Comparison of ENCODE assay signal across 8 cellular contexts in the genomic region with DNA sequence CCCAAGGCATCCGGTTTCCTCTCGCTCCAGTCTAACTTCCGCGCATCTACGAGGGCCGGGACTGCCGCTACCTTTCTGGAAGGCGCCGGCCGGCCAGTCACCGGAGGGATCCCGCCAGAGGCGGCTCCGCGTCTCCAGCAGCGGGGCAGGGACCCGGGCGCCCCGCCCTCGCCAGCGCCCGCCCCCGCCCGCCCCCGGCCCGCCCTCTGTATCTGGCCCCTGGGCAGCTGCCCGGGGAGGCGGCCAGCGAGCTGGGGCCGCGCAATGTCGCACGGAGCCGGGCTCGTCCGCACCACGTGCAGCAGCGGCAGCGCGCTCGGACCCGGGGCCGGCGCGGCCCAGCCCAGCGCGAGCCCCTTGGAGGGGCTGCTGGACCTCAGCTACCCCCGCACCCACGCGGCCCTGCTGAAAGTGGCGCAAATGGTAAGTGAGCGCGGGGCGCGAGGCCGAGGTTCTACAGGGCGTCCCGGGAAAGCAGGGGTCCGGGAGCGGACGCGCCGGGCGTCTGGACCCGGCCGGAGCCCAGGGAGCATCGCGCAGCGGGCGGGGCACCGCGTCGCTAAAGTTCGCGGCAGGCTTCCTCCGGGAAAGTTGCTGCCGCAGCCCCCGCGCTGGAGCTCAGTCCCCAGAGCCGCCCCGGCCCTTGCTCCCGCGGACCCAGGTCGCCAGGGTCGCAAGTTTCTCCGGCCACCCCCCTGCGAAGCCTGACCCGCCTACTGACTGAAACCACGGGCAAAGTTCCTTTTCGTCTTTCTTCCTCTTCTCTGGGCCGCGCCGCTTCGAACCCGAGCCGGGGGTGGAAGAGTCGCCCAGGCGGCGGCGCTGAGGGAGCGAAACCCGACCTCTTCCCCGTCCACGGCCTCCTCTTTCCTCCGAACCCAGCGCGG. TPM values are rescaled to one million over a fixed set of nuclear protein-coding genes. Genes with fewer than 3 reads are reported as not detected.
DNase-seq lines count a peak whose midpoint lies in the region; ATAC-seq and TF ChIP-seq lines count a peak whose summit lies in the region.

A gene with protein sequence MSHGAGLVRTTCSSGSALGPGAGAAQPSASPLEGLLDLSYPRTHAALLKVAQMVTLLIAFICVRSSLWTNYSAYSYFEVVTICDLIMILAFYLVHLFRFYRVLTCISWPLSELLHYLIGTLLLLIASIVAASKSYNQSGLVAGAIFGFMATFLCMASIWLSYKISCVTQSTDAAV (plus strand): TSS at position 211 of the 887 bp plus-strand sequence. CDS start 54 bp downstream, at position 265.

- peaks cover 14% of the 10 kb centered on the region for H3K4me1 ChIP-seq in ACC112 (ENCODE audit: control insufficient read depth, insufficient read depth, low read length, unreplicated experiment)
- H3K4me1 ChIP-seq in adipocyte (ENCODE audit: control insufficient read depth, insufficient read depth, low read length) = peaks cover 18% of the 10 kb centered on the region
- peaks cover 20% of the 10 kb centered on the region for H3K4me1 ChIP-seq in left ventricle myocardium inferior

- peak within 1 kb of the TSS; percentile 87 for H2AFZ ChIP-seq in ACC112 (ENCODE audit: low read length, unreplicated experiment)

- peak; percentile 80 for DNase-seq in SW480 (ENCODE audit: low spot score)
- peak; percentile 82 for DNase-seq in adipocyte (ENCODE audit: low read depth)
- peak; percentile 69 for DNase-seq in left ventricle myocardium inferior
- peak; percentile 57 for DNase-seq in renal cortical epithelial cell (ENCODE audit: low read depth)
- DNase-seq in NCI-H187 treated with DMSO at 0.1 percent for 48 hours (lab: John Stamatoyannopoulos, UW) = no peak

- peak within 1 kb of the TSS; percentile 17; the same call in 1 of the 2 replicates for H3K27ac ChIP-seq in ACC112 (ENCODE audit: low read depth, low read length)
- peak within 1 kb of the TSS; percentile 90 for H3K27ac ChIP-seq in left ventricle myocardium inferior (replicated peaks)

- peak; percentile 62 for ATAC-seq in HG03439 (IDR thresholded peaks at IDR 0.05; ENCODE audit: unreplicated experiment)

- in situ Hi-C loops in GM18951 (cut with MboI; ENCODE audit: low sequenced_read_pairs, unreplicated experiment) = no loop called here

- H3K9me3 ChIP-seq in adipocyte (ENCODE audit: control insufficient read depth, low read length) = no peaks in the 10 kb centered on the region
- no peaks in the 10 kb centered on the region for H3K9me3 ChIP-seq in left ventricle myocardium inferior (replicated peaks)

- peak; percentile 25 for TF ChIP-seq POLR2A in GM18951 (IDR thresholded peaks at IDR 0.05; ENCODE audit: extremely low read depth, insufficient read depth, insufficient read length)

- intact Hi-C loops in left ventricle myocardium inferior (cut with micrococcal nuclease) = loop anchor here (10.0 kb wide), 1 partner anchor 97 kb away; no protein-coding TSS in a partner anchor

- peak within 1 kb of the TSS; percentile 89 for H3K4me3 ChIP-seq in ACC112 (ENCODE audit: low read depth, low read length)
- H3K4me3 ChIP-seq in adipocyte (ENCODE audit: low read length) = peak within 1 kb of the TSS; percentile 92
- H3K4me3 ChIP-seq in left ventricle myocardium inferior = peak within 1 kb of the TSS; percentile 88

- no peaks in the 10 kb centered on the region for H3K36me3 ChIP-seq in ACC112 (ENCODE audit: insufficient read depth, low read length)
- no peaks in the 10 kb centered on the region for H3K36me3 ChIP-seq in adipocyte (ENCODE audit: control insufficient read depth, insufficient read depth, low read length, severe bottlenecking)
- no peaks in the 10 kb centered on the region for H3K36me3 ChIP-seq in left ventricle myocardium inferior

- H3K79me2 ChIP-seq in ACC112 (ENCODE audit: control insufficient read depth, insufficient read depth, low read length, unreplicated experiment) = peaks cover 39% of the 10 kb centered on the region

- peak within 1 kb of the TSS; percentile 97 for H3K9ac ChIP-seq in adipocyte (ENCODE audit: low read length)

- H3K27me3 ChIP-seq in ACC112 (ENCODE audit: insufficient read depth, low read length) = no peaks in the 10 kb centered on the region
- H3K27me3 ChIP-seq in adipocyte (replicated peaks; ENCODE audit: control insufficient read depth, insufficient read depth, low read length) = no peaks in the 10 kb centered on the region
- H3K27me3 ChIP-seq in left ventricle myocardium inferior (ENCODE audit: low read depth) = no peaks in the 10 kb centered on the region

- no peak for TF ChIP-seq CTCF in left ventricle myocardium inferior (IDR thresholded peaks at IDR 0.05; ENCODE audit: borderline replicate concordance)

RNA-seq across cellular contexts. Expression of the gene that starts here (rescaled TPM):
- total RNA-seq in left ventricle myocardium inferior (2.9 TPM), renal cortical epithelial cell (7.3 and 7.5 TPM in 2 replicates)
